In the genomic region with DNA sequence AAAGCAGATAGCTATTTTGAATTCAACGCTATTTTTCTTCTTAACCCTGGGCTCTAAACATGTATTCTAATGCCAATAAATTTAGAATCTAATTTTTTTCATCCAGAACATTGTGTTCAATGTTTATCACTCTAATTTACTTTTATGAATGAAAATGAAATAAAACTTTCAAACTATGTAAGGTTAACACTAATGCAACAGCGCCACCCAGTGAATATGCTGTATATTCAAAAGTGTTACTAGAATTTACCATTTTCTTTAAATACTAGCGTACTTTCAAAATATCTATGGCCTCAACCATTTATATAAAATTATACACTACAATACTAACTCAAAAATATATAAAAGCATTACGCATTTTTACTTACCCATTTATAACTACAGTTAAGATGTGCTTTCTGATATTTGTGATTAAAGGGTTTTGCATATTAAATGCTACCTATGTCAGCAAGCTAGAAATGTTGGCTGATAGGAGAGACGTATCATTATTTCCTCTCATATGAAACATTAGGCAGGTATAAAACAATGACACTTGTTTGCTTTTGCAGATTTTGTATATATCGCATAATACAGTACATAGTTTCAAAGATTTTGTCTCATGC, we compare ENCODE assay signal across 8 cellular contexts. TPM values are rescaled to one million over a fixed set of nuclear protein-coding genes. Genes with fewer than 3 reads are reported as not detected.
A peak's percentile ranks its signal among the peaks of the same experiment; 100 is the strongest.
DNase-seq lines count a peak whose midpoint lies in the region; ATAC-seq and TF ChIP-seq lines count a peak whose summit lies in the region.

No MANE protein-coding gene starts in this region.

- H3K27ac Mint-ChIP-seq in activated CD8-positive, alpha-beta T cell treated with anti-CD3 and anti-CD28 coated beads, Interleukin-2, amount 10 ng/mL, durations not matched to agents 7 days and 5 days, result no peak overlapping the region

- no TSS peak for BruUV-seq in A673 (replicated peaks; lab: Mats Ljungman, UMichigan)

- TF ChIP-seq CTCF in A673 (conservative IDR thresholded peaks at IDR 0.05; ENCODE audit: low read depth, low read length) (peak; percentile 87), GM06990 (IDR thresholded peaks at IDR 0.05; ENCODE audit: insufficient read depth, low read length, poor library complexity, severe bottlenecking) (peak; percentile 54)

- no peaks in the 10 kb centered on the region for H3K27me3 Mint-ChIP-seq in activated CD8-positive, alpha-beta T cell treated with anti-CD3 and anti-CD28 coated beads, Interleukin-2, amount 10 ng/mL, durations not matched to agents 7 days and 5 days (ENCODE audit: low read depth)

- H3K27me3 ChIP-seq in A673 (replicated peaks; ENCODE audit: insufficient read depth, low read depth, low read length, poor library complexity) (no peaks in the 10 kb centered on the region), GM06990 (replicated peaks; ENCODE audit: control insufficient read depth, insufficient read depth, low read length) (no peaks in the 10 kb centered on the region)

- H3K4me1 Mint-ChIP-seq in activated CD8-positive, alpha-beta T cell treated with anti-CD3 and anti-CD28 coated beads, Interleukin-2, amount 10 ng/mL, durations not matched to agents 7 days and 5 days (ENCODE audit: low read depth), result peaks cover 9% of the 10 kb centered on the region

- peaks cover 4% of the 10 kb centered on the region for H3K4me1 ChIP-seq in A673 (ENCODE audit: insufficient read depth, low read length, poor library complexity, severe bottlenecking)

- CTCF ChIA-PET in A673 (lab: Charles Lee), result interaction anchor here (0.6 to 1.9 kb wide), 8 partner anchors 243 to 468 kb away, joined by 3 to 15 read pairs (median 4); a partner anchor contains a TSS
- CTCF ChIA-PET in activated CD8-positive, alpha-beta T cell treated with anti-CD3 and anti-CD28 coated beads, Interleukin-2, amount 10 ng/mL, durations not matched to agents 7 days and 5 days (lab: Charles Lee), result interaction anchor here (0.8 to 6.1 kb wide), 18 partner anchors 8 to 469 kb away, joined by 3 to 56 read pairs (median 5); a partner anchor contains a TSS

- H3K9me3 ChIP-seq in A673 (ENCODE audit: low read depth, low read length, poor library complexity, severe bottlenecking), result no peaks in the 10 kb centered on the region

- no peak overlapping the region for H3K27ac ChIP-seq in A673 (ENCODE audit: low read depth, low read length, poor library complexity, severe bottlenecking)

- POLR2A ChIA-PET in A673 (lab: Charles Lee; ENCODE audit: low non-redundant PET), result no interaction called here
- POLR2A ChIA-PET in activated CD8-positive, alpha-beta T cell treated with anti-CD3 and anti-CD28 coated beads, Interleukin-2, amount 10 ng/mL, durations not matched to agents 7 days and 5 days (lab: Charles Lee), result no interaction called here

- ATAC-seq in activated CD8-positive, alpha-beta T cell treated with anti-CD3 and anti-CD28 coated beads, Interleukin-2, amount 10 ng/mL, durations not matched to agents 7 days and 5 days, result no peak
- ATAC-seq in GM21528 (IDR thresholded peaks at IDR 0.05; ENCODE audit: low FRiP score, unreplicated experiment), result no peak

- H3K4me3 ChIP-seq in A673 (ENCODE audit: low read depth, low read length, poor library complexity, severe bottlenecking) (no peak overlapping the region), GM06990 (replicated peaks; ENCODE audit: low read depth, low read length) (no peak overlapping the region)

- H3K9me3 Mint-ChIP-seq in activated CD8-positive, alpha-beta T cell treated with anti-CD3 and anti-CD28 coated beads, Interleukin-2, amount 10 ng/mL, durations not matched to agents 7 days and 5 days (ENCODE audit: insufficient read depth), result no peaks in the 10 kb centered on the region

- peak; percentile 62 for DNase-seq in A673 (ENCODE audit: low spot score)
- DNase-seq in GM06990 (ENCODE audit: extremely low read depth, insufficient read length), result no peak
- DNase-seq in NCI-H2196 (lab: John Stamatoyannopoulos, UW; ENCODE audit: unreplicated experiment), result peak; percentile 55
- peak; percentile 66 for DNase-seq in activated CD8-positive, alpha-beta T cell treated with anti-CD3 and anti-CD28 coated beads, Interleukin-2, amount 10 ng/mL, durations not matched to agents 7 days and 5 days
- DNase-seq in germinal center (ENCODE audit: low spot score), result peak; percentile 12
- peak in 2 of 3 donors; percentile 12 to 43 for DNase-seq in stimulated activated CD4-positive, alpha-beta T cell treated with anti-CD3 and anti-CD28 coated beads, Interleukin-12 subunit alpha, Interleukin-12 subunit beta, amount 100 ng/mL, for 48 hours (ENCODE audit: low read depth in 2 of 3, low spot score in 1 of 3)
- DNase-seq in cortex of kidney (lab: John Stamatoyannopoulos, UW), result no peak

- H3K36me3 Mint-ChIP-seq in activated CD8-positive, alpha-beta T cell treated with anti-CD3 and anti-CD28 coated beads, Interleukin-2, amount 10 ng/mL, durations not matched to agents 7 days and 5 days (ENCODE audit: low read depth), result peaks cover 9% of the 10 kb centered on the region

- no peaks in the 10 kb centered on the region for H3K36me3 ChIP-seq in A673 (ENCODE audit: insufficient read depth, low read length, poor library complexity, severe bottlenecking)
- no peaks in the 10 kb centered on the region for H3K36me3 ChIP-seq in GM06990 (ENCODE audit: control insufficient read depth, insufficient read depth, low read length)

- no peak overlapping the region for H3K4me3 Mint-ChIP-seq in activated CD8-positive, alpha-beta T cell treated with anti-CD3 and anti-CD28 coated beads, Interleukin-2, amount 10 ng/mL, durations not matched to agents 7 days and 5 days

- intact Hi-C loops in A673 (cut with micrococcal nuclease; ENCODE audit: unreplicated experiment), result loop anchor here (1.0 to 5.0 kb wide), 4 partner anchors 144 to 462 kb away; no protein-coding TSS in a partner anchor

RNA-seq across cellular contexts. Expression of a gene that starts 5.9 kb away (rescaled TPM):
- 89.3 and 91.6 TPM in 2 replicates for total RNA-seq in A673 (2021)
- 10 to 100 TPM; 75.2 to 81.1 TPM for total RNA-seq in activated CD8-positive, alpha-beta T cell treated with anti-CD3 and anti-CD28 coated beads, Interleukin-2, amount 10 ng/mL, durations not matched to agents 7 days and 5 days

Comparison
In these comparisons a context has a peak if more than half of its experiments do, and no peak if none do; other contexts are left out.
1. DNase-seq: peak in A673 (single experiment), NCI-H2196 (single experiment), activated CD8-positive, alpha-beta T cell treated with anti-CD3 and anti-CD28 coated beads, Interleukin-2, amount 10 ng/mL, durations not matched to agents 7 days and 5 days (single experiment), germinal center (single experiment) and stimulated activated CD4-positive, alpha-beta T cell treated with anti-CD3 and anti-CD28 coated beads, Interleukin-12 subunit alpha, Interleukin-12 subunit beta, amount 100 ng/mL, for 48 hours (2 of 3); none in GM06990 (single experiment) and cortex of kidney (single experiment).